Comparison of ENCODE assay signal across 32 cellular contexts in the genomic region with DNA sequence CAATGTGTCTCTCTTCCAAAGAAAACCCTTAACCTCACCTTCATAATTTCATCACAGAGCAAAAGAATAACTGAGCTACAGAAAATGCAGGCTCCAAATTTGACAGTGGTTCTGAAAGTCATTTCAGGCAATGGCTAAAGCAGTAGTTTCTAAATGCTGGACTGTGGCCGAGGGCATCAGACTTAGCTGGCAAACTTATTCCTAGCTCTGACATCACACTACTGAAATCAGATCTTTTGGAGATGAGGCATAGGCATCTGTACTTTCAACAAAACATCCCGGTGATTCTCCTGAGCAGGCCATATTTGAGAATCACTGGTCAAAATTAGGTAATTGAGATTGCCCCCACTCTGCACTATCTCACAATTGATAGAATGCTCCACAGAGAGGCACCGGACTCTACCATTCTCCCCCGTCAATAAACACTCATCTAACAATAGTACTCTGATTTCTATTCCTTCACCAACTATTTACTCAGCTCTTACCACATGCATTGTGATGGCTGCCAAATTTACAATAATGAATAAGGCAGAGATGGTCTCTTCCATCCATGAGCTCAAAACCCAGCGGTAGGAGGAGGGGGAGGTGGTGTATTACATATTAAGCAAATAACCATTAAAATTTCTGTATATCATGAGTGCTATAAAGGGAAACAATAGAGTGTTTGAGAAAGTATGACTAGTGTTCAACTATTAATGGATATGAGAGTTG. TPM values are rescaled to one million over a fixed set of nuclear protein-coding genes. Genes with fewer than 3 reads are reported as not detected.
DNase-seq lines count a peak whose midpoint lies in the region; ATAC-seq and TF ChIP-seq lines count a peak whose summit lies in the region.
"Had no signal": no experiment of that assay in that cellular context is flagged by ENCODE, and none has a peak within 500 bp of the region (broad histone marks: within the 10 kb centered on the region; RNA-seq: fewer than 3 reads in every experiment).

No MANE protein-coding gene starts in this region.

- H3K79me2 ChIP-seq in GM23338 (replicated peaks; ENCODE audit: insufficient read depth): no peaks in the 10 kb centered on the region

- H3K27me3 Mint-ChIP-seq in GM23338 (ENCODE audit: insufficient read depth, low read depth, poor library complexity): no peaks in the 10 kb centered on the region
- H3K27me3 Mint-ChIP-seq in HFFc6 (ENCODE audit: insufficient read depth): peaks cover 17% of the 10 kb centered on the region

- H3K4me1 Mint-ChIP-seq in GM23338: peaks cover 8% of the 10 kb centered on the region; the same call in 2 of the 3 replicates
- H3K4me1 Mint-ChIP-seq in HFFc6 (ENCODE audit: low read depth): peaks cover 20% of the 10 kb centered on the region
- H3K4me1 Mint-ChIP-seq: activated naive CD8-positive, alpha-beta T cell treated with anti-CD3 and anti-CD28 coated beads, Interleukin-2, amount 50 U/mL, for 24 hours; naive thymus-derived CD8-positive, alpha-beta T cell had no signal

- H3K4me3 Mint-ChIP-seq in GM23338: no peak overlapping the region
- H3K4me3 Mint-ChIP-seq in HFFc6: no peak overlapping the region
- H3K4me3 Mint-ChIP-seq: activated CD8-positive, alpha-beta T cell treated with anti-CD3 and anti-CD28 coated beads, Interleukin-2, amount 10 ng/mL, durations not matched to agents 7 days and 5 days; activated naive CD8-positive, alpha-beta T cell treated with anti-CD3 and anti-CD28 coated beads, Interleukin-2, amount 50 U/mL, for 24 hours; CD4-positive, alpha-beta T cell; mesothelial cell of epicardium; naive thymus-derived CD8-positive, alpha-beta T cell; stimulated activated memory B cell treated with anti-CD40 and anti-IgM and Interleukin-4, amounts not matched to agents 10 μg/mL and 1 μg/mL and 100 μg/mL, for 72 hours had no signal

- H3K27ac Mint-ChIP-seq in GM23338 (no peak overlapping the region), HFFc6 (no peak overlapping the region)
- H3K27ac Mint-ChIP-seq: activated CD8-positive, alpha-beta T cell treated with anti-CD3 and anti-CD28 coated beads, Interleukin-2, amount 10 ng/mL, durations not matched to agents 7 days and 5 days; activated naive CD8-positive, alpha-beta T cell treated with anti-CD3 and anti-CD28 coated beads, Interleukin-2, amount 50 U/mL, for 24 hours; CD4-positive, alpha-beta T cell; mesothelial cell of epicardium; naive thymus-derived CD8-positive, alpha-beta T cell; stimulated activated memory B cell treated with anti-CD40 and anti-IgM and Interleukin-4, amounts not matched to agents 10 μg/mL and 1 μg/mL and 100 μg/mL, for 72 hours had no signal

- TF ChIP-seq CTCF in GM23338 (conservative IDR thresholded peaks at IDR 0.05; ENCODE audit: low read depth in 2 of 2) (no peak), HFFc6 (IDR thresholded peaks at IDR 0.05) (no peak)

- H3K27me3 ChIP-seq in GM23338 (ENCODE audit: insufficient read depth): no peaks in the 10 kb centered on the region
- H3K27me3 ChIP-seq: SJCRH30, uterus had no signal

- no peaks in the 10 kb centered on the region for H3K36me3 Mint-ChIP-seq in GM23338 (ENCODE audit: low read depth)
- H3K36me3 Mint-ChIP-seq in HFFc6 (ENCODE audit: low read depth): no peaks in the 10 kb centered on the region
- H3K36me3 Mint-ChIP-seq: mesothelial cell of epicardium; naive thymus-derived CD8-positive, alpha-beta T cell; stimulated activated memory B cell treated with anti-CD40 and anti-IgM and Interleukin-4, amounts not matched to agents 10 μg/mL and 1 μg/mL and 100 μg/mL, for 72 hours had no signal

- DNase-seq in Ammon's horn (ENCODE audit: low spot score) (peak; percentile 31), GM23338 (ENCODE audit: low spot score) (no peak), SHP77 (lab: John Stamatoyannopoulos, UW) (peak; percentile 12 to 38), pons (ENCODE audit: low spot score) (peak; percentile 75), DMS79 (lab: John Stamatoyannopoulos, UW) (no peak), 8988T (no peak), HFFc6 (no peak)
- DNase-seq: activated CD4-positive, CD25-positive, alpha-beta regulatory T cell treated with anti-CD3 and anti-CD28 coated beads, Interleukin-2, amount 50 U/mL, for 72 hours; activated CD8-positive, alpha-beta T cell treated with anti-CD3 and anti-CD28 coated beads, Interleukin-2, amount 10 ng/mL, durations not matched to agents 7 days and 5 days; activated gamma-delta T cell; activated naive CD8-positive, alpha-beta T cell treated with anti-CD3 and anti-CD28 coated beads, Interleukin-2, amount 50 U/mL, for 24 hours; activated T-cell treated with anti-CD3 and anti-CD28 coated beads for 4 hours; CD4-positive, alpha-beta T cell; cerebellar nuclear complex; DND-41; foreskin melanocyte; left ventricle myocardium superior; MM.1S; naive thymus-derived CD8-positive, alpha-beta T cell; NCI-H187 treated with DMSO at 0.1 percent for 48 hours; NCI-H226; occipital lobe; PC-9; retina; SJCRH30; spleen; stimulated activated CD4-positive, alpha-beta T cell treated with anti-CD3 and anti-CD28 coated beads, Interleukin-2, amount 100 ng/mL, for 48 hours; uterus had no signal

- H3F3A ChIP-seq in GM23338 (replicated peaks; ENCODE audit: low read depth): no peaks in the 10 kb centered on the region

- H3K9me3 Mint-ChIP-seq in GM23338 (no peaks in the 10 kb centered on the region), HFFc6 (no peaks in the 10 kb centered on the region)
- H3K9me3 Mint-ChIP-seq: activated naive CD8-positive, alpha-beta T cell treated with anti-CD3 and anti-CD28 coated beads, Interleukin-2, amount 50 U/mL, for 24 hours; CD4-positive, alpha-beta T cell; naive thymus-derived CD8-positive, alpha-beta T cell; stimulated activated memory B cell treated with anti-CD40 and anti-IgM and Interleukin-4, amounts not matched to agents 10 μg/mL and 1 μg/mL and 100 μg/mL, for 72 hours had no signal

- no peaks in the 10 kb centered on the region for H3K36me3 ChIP-seq in GM23338 (ENCODE audit: insufficient read depth)
- H3K36me3 ChIP-seq: SJCRH30, spleen, thoracic aorta, uterus had no signal

- no peaks in the 10 kb centered on the region for H3K4me1 ChIP-seq in GM23338 (ENCODE audit: insufficient read depth)
- H3K4me1 ChIP-seq: spleen, uterus had no signal

- no peaks in the 10 kb centered on the region for H4K20me1 ChIP-seq in GM23338 (replicated peaks; ENCODE audit: insufficient read depth)

- no peak for ATAC-seq in GM23338
- ATAC-seq: activated CD8-positive, alpha-beta T cell treated with anti-CD3 and anti-CD28 coated beads, Interleukin-2, amount 10 ng/mL, durations not matched to agents 7 days and 5 days; activated naive CD8-positive, alpha-beta T cell treated with anti-CD3 and anti-CD28 coated beads, Interleukin-2, amount 50 U/mL, for 24 hours; left ventricle myocardium superior; naive thymus-derived CD8-positive, alpha-beta T cell; stimulated activated memory B cell treated with anti-CD40 and anti-IgM and Interleukin-4, amounts not matched to agents 10 μg/mL and 1 μg/mL and 100 μg/mL, for 72 hours had no signal

- H3K4me3 ChIP-seq in GM23338: no peak overlapping the region
- H3K4me3 ChIP-seq: PC-9, SJCRH30, spleen, thoracic aorta, uterus had no signal

- H3K9me2 ChIP-seq in GM23338 (ENCODE audit: insufficient read depth): 0 out of 2 replicates have a peak, but pooled peaks cover 15% of the 10 kb centered on the region

- no peak overlapping the region for H3K4me2 ChIP-seq in GM23338
- H3K4me2 ChIP-seq: PC-9 had no signal

- 0 out of 2 replicates have a peak overlapping the region, but pooled peaks have one; percentile 12 for H2AFZ ChIP-seq in GM23338
- H2AFZ ChIP-seq: PC-9 had no signal

- no peak overlapping the region for H3K27ac ChIP-seq in GM23338 (ENCODE audit: low read depth)
- H3K27ac ChIP-seq: epithelial cell of prostate, PC-9, SJCRH30, spleen, thoracic aorta, uterus had no signal

TF ChIP-seq in GM23338, 12 proteins besides CTCF, POLR2A, EP300 and RAD21 (continues in another document):
- TF ChIP-seq STAT1 (IDR thresholded peaks at IDR 0.05; ENCODE audit: unreplicated experiment): no peak

RNA-seq across cellular contexts. Expression of a gene that starts 57.3 kb away (rescaled TPM):
- total RNA-seq in GM23338 (2014; rRNA removed; shearing (Covaris generic)): 44.0 and 44.1 TPM in 2 replicates
- polyA plus RNA-seq in GM23338 (2016; fragmentation: Nextera tagmentation; extraction: Ambion mirVana): 11.2 and 11.4 TPM in 2 replicates
- total RNA-seq in HFFc6 (2021; fragmentation: NEBNext Ultra II Directional; extraction: Animal tissue kit (Norgen Biotek cat#: 25700)): 10 to 100 TPM; 39.9 to 46.0 (median 41.7) TPM

Comparison
In these comparisons a context has a peak if more than half of its experiments do, and no peak if none do; other contexts are left out.
1. DNase-seq: peak in Ammon's horn (single experiment), SHP77 (2 of 2) and pons (single experiment); none in GM23338 (single experiment), DMS79 (single experiment), 8988T (single experiment) and HFFc6 (single experiment).